Comparison of ENCODE assay signal across 26 cellular contexts in genomic region chr3:193912621-193913178, GRCh38.
"Had no signal": no experiment of that assay in that cellular context is flagged by ENCODE, and none has a peak within 500 bp of the region (broad histone marks: within the 10 kb centered on the region; RNA-seq: fewer than 3 reads in every experiment).

No MANE protein-coding gene starts in this region.

- H3K27ac Mint-ChIP-seq: activated T-cell treated with anti-CD3 and anti-CD28 coated beads, Interleukin-2, amount 50 U/mL, for 24 hours had no signal

- H3K27me3 Mint-ChIP-seq: activated CD4-positive, alpha-beta T cell treated with anti-CD3 and anti-CD28 coated beads, Interleukin-2, amount 10 ng/mL, durations not matched to agents 7 days and 5 days; activated naive CD4-positive, alpha-beta T cell treated with anti-CD3 and anti-CD28 coated beads, Interleukin-2, amount 50 U/mL, for 24 hours; activated T-cell treated with anti-CD3 and anti-CD28 coated beads, Interleukin-2, amount 50 U/mL, for 24 hours had no signal

- H3K4me1 ChIP-seq: gastrocnemius medialis had no signal

- H3K4me3 ChIP-seq: gastrocnemius medialis, right lobe of liver, stomach, tibial artery, upper lobe of right lung had no signal

- ATAC-seq: activated CD4-positive, CD25-positive, alpha-beta regulatory T cell treated with anti-CD3 and anti-CD28 coated beads, Interleukin-2, amount 50 U/mL, for 24 hours; effector memory CD8-positive, alpha-beta T cell; gastrocnemius medialis; left cardiac atrium; upper lobe of right lung had no signal

- H3K27me3 ChIP-seq: gastrocnemius medialis, right lobe of liver, stomach, upper lobe of right lung had no signal

- H3K27ac ChIP-seq: gastrocnemius medialis, right lobe of liver, stomach, tibial artery, upper lobe of right lung, WERI-Rb-1 had no signal

- H3K9me3 Mint-ChIP-seq: effector memory CD8-positive, alpha-beta T cell had no signal

- H3K36me3 ChIP-seq: gastrocnemius medialis, right lobe of liver, stomach, tibial artery, upper lobe of right lung, WERI-Rb-1 had no signal

- H3K36me3 Mint-ChIP-seq: activated naive CD4-positive, alpha-beta T cell treated with anti-CD3 and anti-CD28 coated beads, Interleukin-2, amount 50 U/mL, for 24 hours; mesothelial cell of epicardium had no signal

- H3K4me3 Mint-ChIP-seq: activated CD4-positive, alpha-beta memory T cell treated with anti-CD3 and anti-CD28 coated beads, Interleukin-2, amount 10 ng/mL, durations not matched to agents 7 days and 5 days; activated CD4-positive, alpha-beta T cell treated with anti-CD3 and anti-CD28 coated beads, Interleukin-2, amount 10 ng/mL, durations not matched to agents 7 days and 5 days; activated naive CD4-positive, alpha-beta T cell treated with anti-CD3 and anti-CD28 coated beads, Interleukin-2, amount 50 U/mL, for 24 hours; activated naive CD8-positive, alpha-beta T cell treated with anti-CD3 and anti-CD28 coated beads, Interleukin-2, amount 50 U/mL, for 24 hours; activated T-cell treated with anti-CD3 and anti-CD28 coated beads, Interleukin-2, amount 50 U/mL, for 24 hours; mesothelial cell of epicardium; naive B cell had no signal

- H3K9me3 ChIP-seq: gastrocnemius medialis, right lobe of liver had no signal

- DNase-seq: activated CD4-positive, alpha-beta memory T cell treated with anti-CD3 and anti-CD28 coated beads, Interleukin-2, amount 10 ng/mL, durations not matched to agents 7 days and 5 days; activated CD4-positive, alpha-beta T cell treated with anti-CD3 and anti-CD28 coated beads, Interleukin-2, amount 10 ng/mL, durations not matched to agents 7 days and 5 days; activated CD8-positive, alpha-beta memory T cell treated with anti-CD3 and anti-CD28 coated beads, Interleukin-2, amount 50 U/mL, for 48 hours; activated gamma-delta T cell treated with Interleukin-2 at 50 U/mL for 16 hours; activated naive CD8-positive, alpha-beta T cell treated with anti-CD3 and anti-CD28 coated beads, Interleukin-2, amount 50 U/mL, for 24 hours; activated T-cell treated with anti-CD3 and anti-CD28 coated beads, Interleukin-2, amount 50 U/mL, for 24 hours; amygdala; caudate nucleus; cortex of kidney; effector memory CD8-positive, alpha-beta T cell; gastrocnemius medialis; hippocampal formation; left cardiac atrium; mammary epithelial cell; naive B cell; posterior cingulate gyrus; right lobe of liver; stimulated activated CD4-positive, alpha-beta T cell treated with anti-CD3 and anti-CD28 coated beads, Interleukin-2, amount 100 ng/mL, for 48 hours; stomach; T-helper 9 cell; tibial artery; upper lobe of right lung; WERI-Rb-1 had no signal
